In the genomic region with DNA sequence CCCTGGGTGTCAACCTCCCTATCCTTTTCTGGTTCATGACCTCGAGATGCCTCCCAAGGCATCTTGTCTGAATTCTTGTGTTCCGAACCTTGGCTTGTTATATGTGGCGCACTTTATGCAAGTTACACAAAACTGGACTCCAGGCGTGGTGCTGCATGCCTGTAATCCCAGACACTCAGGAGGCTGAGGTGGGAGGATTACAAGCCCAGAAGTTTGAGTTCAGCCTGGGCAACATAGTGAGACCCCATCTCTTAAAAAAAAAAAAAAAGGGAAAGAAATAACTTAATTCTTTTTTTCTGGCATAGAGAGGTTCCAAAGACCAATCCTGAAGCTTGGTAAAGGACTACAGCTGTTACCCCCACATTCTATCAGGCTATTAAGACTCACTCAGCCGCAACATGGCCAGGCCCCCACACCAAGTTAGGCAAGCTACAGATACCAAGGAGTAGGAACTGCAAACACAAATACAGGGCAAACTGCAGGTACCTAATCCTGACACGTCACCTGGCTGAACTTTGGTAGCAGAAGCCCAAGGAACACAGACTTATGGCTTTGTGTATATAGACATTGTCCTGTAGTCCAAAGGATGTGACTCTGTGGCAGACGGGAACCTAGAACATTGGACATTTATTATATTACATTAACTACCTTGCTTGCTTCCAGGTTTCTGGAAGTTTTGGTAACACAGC, we compare ENCODE assay signal across 8 cellular contexts. TPM values are rescaled to one million over a fixed set of nuclear protein-coding genes. Genes with fewer than 3 reads are reported as not detected.
A peak's percentile ranks its signal among the peaks of the same experiment; 100 is the strongest.
DNase-seq lines count a peak whose midpoint lies in the region; ATAC-seq and TF ChIP-seq lines count a peak whose summit lies in the region.

No MANE protein-coding gene starts in this region.

- H3K4me3 Mint-ChIP-seq in GM23338 (peak overlapping the region; percentile 99), glutamatergic neuron (ENCODE audit: unreplicated experiment) (peak overlapping the region; percentile 98)

- peak overlapping the region; percentile 82 for H3K4me2 ChIP-seq in GM23338

- peaks cover 30% of the 10 kb centered on the region for H3K79me2 ChIP-seq in GM23338 (replicated peaks; ENCODE audit: insufficient read depth)

- H3K27ac Mint-ChIP-seq in GM23338 (0 out of 2 replicates have a peak overlapping the region, but pooled peaks have one; percentile 63), glutamatergic neuron (ENCODE audit: unreplicated experiment) (peak overlapping the region; percentile 99)

- peaks cover 3% of the 10 kb centered on the region; the same call in 1 of the 2 replicates for H3K36me3 ChIP-seq in GM23338 (ENCODE audit: insufficient read depth)

- DNase-seq in GM23338 (ENCODE audit: low spot score) = no peak
- DNase-seq in glutamatergic neuron = no peak
- DNase-seq in skeletal muscle cell (ENCODE audit: low read depth) = no peak
- no peak for DNase-seq in middle frontal gyrus (ENCODE audit: extremely low spot score, low spot score)
- DNase-seq in dermis blood vessel endothelial cell = no peak
- DNase-seq in LoVo (ENCODE audit: low spot score) = no peak

- ATAC-seq in GM23338 = no peak
- ATAC-seq in HG03280 (IDR thresholded peaks at IDR 0.05; ENCODE audit: unreplicated experiment) = no peak

- no peaks in the 10 kb centered on the region for H3K27me3 ChIP-seq in GM23338 (ENCODE audit: insufficient read depth)

- TF ChIP-seq CTCF in GM23338 (conservative IDR thresholded peaks at IDR 0.05; ENCODE audit: low read depth in 2 of 2) (no peak), WI38 (IDR thresholded peaks at IDR 0.05; ENCODE audit: low read depth, low read length) (no peak), glutamatergic neuron (IDR thresholded peaks at IDR 0.05; ENCODE audit: partially characterized antibody, unreplicated experiment) (no peak)

- H3K4me3 ChIP-seq in GM23338 = peak overlapping the region; percentile 96
- peak overlapping the region; percentile 93 for H3K4me3 ChIP-seq in WI38 (ENCODE audit: low read depth, low read length)
- H3K4me3 ChIP-seq in skeletal muscle cell (ENCODE audit: low read depth, low read length) = peak overlapping the region; percentile 64

- H3K9me3 Mint-ChIP-seq in GM23338 (no peaks in the 10 kb centered on the region), glutamatergic neuron (ENCODE audit: unreplicated experiment) (no peaks in the 10 kb centered on the region)

- H3K9me2 ChIP-seq in GM23338 (ENCODE audit: insufficient read depth) = no peaks in the 10 kb centered on the region

- no peak overlapping the region for H3K27ac ChIP-seq in GM23338 (ENCODE audit: low read depth)

- H3K27me3 Mint-ChIP-seq in GM23338 (ENCODE audit: insufficient read depth, low read depth, poor library complexity) = peaks cover 2% of the 10 kb centered on the region
- peaks cover 4% of the 10 kb centered on the region for H3K27me3 Mint-ChIP-seq in glutamatergic neuron (ENCODE audit: unreplicated experiment)

- H2AFZ ChIP-seq in GM23338 = no peak overlapping the region

- H3K4me1 Mint-ChIP-seq in GM23338 (peaks cover 13% of the 10 kb centered on the region), glutamatergic neuron (ENCODE audit: low read depth, unreplicated experiment) (peaks cover 16% of the 10 kb centered on the region)

- H3K4me1 ChIP-seq in GM23338 (ENCODE audit: insufficient read depth) = peaks cover 7% of the 10 kb centered on the region; the same call in 1 of the 2 replicates

- H4K20me1 ChIP-seq in GM23338 (replicated peaks; ENCODE audit: insufficient read depth) = no peaks in the 10 kb centered on the region; the same call in none of the 2 replicates

- H3F3A ChIP-seq in GM23338 (replicated peaks; ENCODE audit: low read depth) = peaks cover 6% of the 10 kb centered on the region; the same call in 1 of the 2 replicates

- peaks cover 26% of the 10 kb centered on the region for H3K36me3 Mint-ChIP-seq in GM23338 (ENCODE audit: low read depth)
- no peaks in the 10 kb centered on the region for H3K36me3 Mint-ChIP-seq in glutamatergic neuron (ENCODE audit: unreplicated experiment)

TF ChIP-seq in GM23338, 12 proteins besides CTCF, POLR2A, EP300 and RAD21:
- TF ChIP-seq ZNF114 (CRISPR knock-in tag; IDR thresholded peaks at IDR 0.05) (no peak), CREB1 (CRISPR knock-in tag; IDR thresholded peaks at IDR 0.05; ENCODE audit: low read depth) (no peak), POLR2AphosphoS5 (IDR thresholded peaks at IDR 0.05; ENCODE audit: low read depth) (no peak)

RNA-seq across cellular contexts. Expression of a gene that starts 1.3 kb away (rescaled TPM):
- 45.2 and 57.5 TPM in 2 replicates for total RNA-seq in GM23338 (2014; rRNA removed; shearing (Covaris generic))
- polyA plus RNA-seq in GM23338 (2016; fragmentation: Nextera tagmentation; extraction: Ambion mirVana) = 49.8 and 50.7 TPM in 2 replicates
- 58.4 TPM for total RNA-seq in glutamatergic neuron (ENCODE audit: unreplicated experiment)
- 3.9 and 10.0 TPM in 2 replicates for total RNA-seq in dermis blood vessel endothelial cell

RNA-seq across cellular contexts. Expression of a gene that starts 41.9 kb away (rescaled TPM):
- total RNA-seq in GM23338 (2014; rRNA removed; shearing (Covaris generic)) = 35.1 and 51.1 TPM in 2 replicates
- polyA plus RNA-seq in GM23338 (2016; fragmentation: Nextera tagmentation; extraction: Ambion mirVana) = 26.9 and 38.3 TPM in 2 replicates
- total RNA-seq in glutamatergic neuron (ENCODE audit: unreplicated experiment) (17.4 TPM), dermis blood vessel endothelial cell (87.3 and 169 TPM in 2 replicates)

RNA-seq across cellular contexts. Expression of a gene that starts 57.4 kb away (rescaled TPM):
- total RNA-seq in GM23338 (2014; rRNA removed; shearing (Covaris generic)) = 31.0 and 39.1 TPM in 2 replicates
- 20.5 and 26.4 TPM in 2 replicates for polyA plus RNA-seq in GM23338 (2016; fragmentation: Nextera tagmentation; extraction: Ambion mirVana)
- 77.4 TPM for total RNA-seq in glutamatergic neuron (ENCODE audit: unreplicated experiment)
- 39.0 and 41.0 TPM in 2 replicates for total RNA-seq in dermis blood vessel endothelial cell
